11 cellular contexts compared by ENCODE assay signal in the genomic region with DNA sequence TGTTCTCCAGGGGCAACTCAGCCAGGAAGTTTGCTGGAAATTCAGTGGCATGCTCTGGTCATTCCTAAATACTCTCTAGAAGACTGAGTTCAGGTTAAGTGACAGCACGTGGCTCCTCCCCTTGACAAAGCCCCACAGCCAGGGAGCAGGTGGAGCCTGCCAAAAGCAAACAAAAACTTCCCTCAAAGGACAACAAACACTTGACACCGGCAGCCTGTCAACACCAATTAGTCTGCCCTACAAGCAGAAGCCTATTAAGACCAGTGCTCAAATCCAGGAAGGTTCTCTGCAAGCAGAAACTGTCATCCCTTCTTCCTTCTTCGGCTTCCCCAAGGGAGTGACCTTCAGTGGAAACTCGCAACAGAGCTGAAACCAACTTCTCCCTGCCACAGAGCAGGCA. TPM values are rescaled to one million over a fixed set of nuclear protein-coding genes. Genes with fewer than 3 reads are reported as not detected.
DNase-seq lines count a peak whose midpoint lies in the region; ATAC-seq lines count a peak whose summit lies in the region.
"Had no signal": no experiment of that assay in that cellular context is flagged by ENCODE, and none has a peak within 500 bp of the region (broad histone marks: within the 10 kb centered on the region; RNA-seq: fewer than 3 reads in every experiment).

No MANE protein-coding gene starts in this region.

- peaks cover 2% of the 10 kb centered on the region for H3K4me1 Mint-ChIP-seq in activated T-helper 2 cell treated with anti-CD3 and anti-CD28 coated beads, Interferon-gamma antibody, Interleukin-2, Interleukin-4, amounts not matched to agents 10 μg/mL and 5 μg/mL and 100 μg/mL, durations not matched to agents 14 hours and 24 hours and 36 hours (ENCODE audit: low read depth)

- intact Hi-C loops in activated T-helper 2 cell treated with anti-CD3 and anti-CD28 coated beads, Interferon-gamma antibody, Interleukin-2, Interleukin-4, amounts not matched to agents 10 μg/mL and 5 μg/mL and 100 μg/mL, durations not matched to agents 14 hours and 24 hours and 36 hours (cut with micrococcal nuclease), result loop anchor here (10.0 kb wide), 1 partner anchor 626 kb away; no protein-coding TSS in a partner anchor

- no peaks in the 10 kb centered on the region for H3K36me3 Mint-ChIP-seq in activated T-helper 2 cell treated with anti-CD3 and anti-CD28 coated beads, Interferon-gamma antibody, Interleukin-2, Interleukin-4, amounts not matched to agents 10 μg/mL and 5 μg/mL and 100 μg/mL, durations not matched to agents 14 hours and 24 hours and 36 hours (ENCODE audit: low read depth)
- H3K36me3 Mint-ChIP-seq: T-cell had no signal

- no peak overlapping the region for H3K4me3 Mint-ChIP-seq in activated T-helper 2 cell treated with anti-CD3 and anti-CD28 coated beads, Interferon-gamma antibody, Interleukin-2, Interleukin-4, amounts not matched to agents 10 μg/mL and 5 μg/mL and 100 μg/mL, durations not matched to agents 14 hours and 24 hours and 36 hours (ENCODE audit: low read depth)
- H3K4me3 Mint-ChIP-seq: T-cell had no signal

- peaks cover 9% of the 10 kb centered on the region for H3K27me3 Mint-ChIP-seq in activated T-helper 2 cell treated with anti-CD3 and anti-CD28 coated beads, Interferon-gamma antibody, Interleukin-2, Interleukin-4, amounts not matched to agents 10 μg/mL and 5 μg/mL and 100 μg/mL, durations not matched to agents 14 hours and 24 hours and 36 hours (ENCODE audit: low read depth)

- ATAC-seq in GM21390 (IDR thresholded peaks at IDR 0.05; ENCODE audit: unreplicated experiment), result no peak
- ATAC-seq: T-cell had no signal

- no peaks in the 10 kb centered on the region for H3K9me3 Mint-ChIP-seq in activated T-helper 2 cell treated with anti-CD3 and anti-CD28 coated beads, Interferon-gamma antibody, Interleukin-2, Interleukin-4, amounts not matched to agents 10 μg/mL and 5 μg/mL and 100 μg/mL, durations not matched to agents 14 hours and 24 hours and 36 hours
- H3K9me3 Mint-ChIP-seq: T-cell had no signal

- DNase-seq in GDM1 (lab: John Stamatoyannopoulos, UW) (peak; percentile 37), NCI-H2029 treated with DMSO at 0.1 percent for 48 hours (lab: John Stamatoyannopoulos, UW) (peak; percentile 73), SW480 (ENCODE audit: low spot score) (peak; percentile 70), medulla oblongata (ENCODE audit: extremely low spot score) (peak; percentile 21), HUDEP-2 (lab: John Stamatoyannopoulos, UW; ENCODE audit: unreplicated experiment in 76 of 76) (no peak)
- no peak for DNase-seq in activated CD8-positive, alpha-beta memory T cell treated with anti-CD3 and anti-CD28 coated beads, Interleukin-2, amount 50 U/mL, for 4 hours
- DNase-seq in activated T-helper 2 cell treated with anti-CD3 and anti-CD28 coated beads, Interferon-gamma antibody, Interleukin-2, Interleukin-4, amounts not matched to agents 10 μg/mL and 5 μg/mL and 100 μg/mL, durations not matched to agents 14 hours and 24 hours and 36 hours (ENCODE audit: low spot score), result no peak
- DNase-seq: Caco-2, dermis blood vessel endothelial cell, T-cell had no signal

- no peak overlapping the region for H3K27ac Mint-ChIP-seq in activated T-helper 2 cell treated with anti-CD3 and anti-CD28 coated beads, Interferon-gamma antibody, Interleukin-2, Interleukin-4, amounts not matched to agents 10 μg/mL and 5 μg/mL and 100 μg/mL, durations not matched to agents 14 hours and 24 hours and 36 hours
- H3K27ac Mint-ChIP-seq: T-cell had no signal

RNA-seq across cellular contexts. Expression of a gene that starts 5.0 kb away (rescaled TPM):
- total RNA-seq in activated T-helper 2 cell treated with anti-CD3 and anti-CD28 coated beads, Interferon-gamma antibody, Interleukin-2, Interleukin-4, amounts not matched to agents 10 μg/mL and 5 μg/mL and 100 μg/mL, durations not matched to agents 14 hours and 24 hours and 36 hours, result 1.6 and 1.8 TPM in 2 replicates

Comparison
In these comparisons a context has a peak if more than half of its experiments do, and no peak if none do; other contexts are left out.
1. DNase-seq: peak in GDM1 (single experiment), NCI-H2029 treated with DMSO at 0.1 percent for 48 hours (single experiment), SW480 (single experiment) and medulla oblongata (single experiment); none in activated CD8-positive, alpha-beta memory T cell treated with anti-CD3 and anti-CD28 coated beads, Interleukin-2, amount 50 U/mL, for 4 hours (single experiment), activated T-helper 2 cell treated with anti-CD3 and anti-CD28 coated beads, Interferon-gamma antibody, Interleukin-2, Interleukin-4, amounts not matched to agents 10 μg/mL and 5 μg/mL and 100 μg/mL, durations not matched to agents 14 hours and 24 hours and 36 hours (single experiment) and HUDEP-2 (0 of 76).